Comparison of ENCODE assay signal across 1 cellular context in genomic region chr17:13601776-13602551, GRCh38.
A peak's percentile ranks its signal among the peaks of the same experiment; 100 is the strongest.
TF ChIP-seq lines count a peak whose summit lies in the region.

Gene HS3ST3A1, minus strand, starts transcription at chr17:13601929. Its CDS starts 800 bp downstream, at chr17:13601129.

TF ChIP-seq in HepG2, 621 proteins besides CTCF, POLR2A, EP300 and RAD21 (continued from another document and continues in another):
- no peak for TF ChIP-seq TFE3 (CRISPR knock-in tag; IDR thresholded peaks at IDR 0.05)
- TF ChIP-seq, protein P1, sequence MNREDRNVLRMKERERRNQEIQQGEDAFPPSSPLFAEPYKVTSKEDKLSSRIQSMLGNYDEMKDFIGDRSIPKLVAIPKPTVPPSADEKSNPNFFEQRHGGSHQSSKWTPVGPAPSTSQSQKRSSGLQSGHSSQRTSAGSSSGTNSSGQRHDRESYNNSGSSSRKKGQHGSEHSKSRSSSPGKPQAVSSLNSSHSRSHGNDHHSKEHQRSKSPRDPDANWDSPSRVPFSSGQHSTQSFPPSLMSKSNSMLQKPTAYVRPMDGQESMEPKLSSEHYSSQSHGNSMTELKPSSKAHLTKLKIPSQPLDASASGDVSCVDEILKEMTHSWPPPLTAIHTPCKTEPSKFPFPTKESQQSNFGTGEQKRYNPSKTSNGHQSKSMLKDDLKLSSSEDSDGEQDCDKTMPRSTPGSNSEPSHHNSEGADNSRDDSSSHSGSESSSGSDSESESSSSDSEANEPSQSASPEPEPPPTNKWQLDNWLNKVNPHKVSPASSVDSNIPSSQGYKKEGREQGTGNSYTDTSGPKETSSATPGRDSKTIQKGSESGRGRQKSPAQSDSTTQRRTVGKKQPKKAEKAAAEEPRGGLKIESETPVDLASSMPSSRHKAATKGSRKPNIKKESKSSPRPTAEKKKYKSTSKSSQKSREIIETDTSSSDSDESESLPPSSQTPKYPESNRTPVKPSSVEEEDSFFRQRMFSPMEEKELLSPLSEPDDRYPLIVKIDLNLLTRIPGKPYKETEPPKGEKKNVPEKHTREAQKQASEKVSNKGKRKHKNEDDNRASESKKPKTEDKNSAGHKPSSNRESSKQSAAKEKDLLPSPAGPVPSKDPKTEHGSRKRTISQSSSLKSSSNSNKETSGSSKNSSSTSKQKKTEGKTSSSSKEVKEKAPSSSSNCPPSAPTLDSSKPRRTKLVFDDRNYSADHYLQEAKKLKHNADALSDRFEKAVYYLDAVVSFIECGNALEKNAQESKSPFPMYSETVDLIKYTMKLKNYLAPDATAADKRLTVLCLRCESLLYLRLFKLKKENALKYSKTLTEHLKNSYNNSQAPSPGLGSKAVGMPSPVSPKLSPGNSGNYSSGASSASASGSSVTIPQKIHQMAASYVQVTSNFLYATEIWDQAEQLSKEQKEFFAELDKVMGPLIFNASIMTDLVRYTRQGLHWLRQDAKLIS (CRISPR knock-in tag; IDR thresholded peaks at IDR 0.05): no peak
- TF ChIP-seq, protein P2, sequence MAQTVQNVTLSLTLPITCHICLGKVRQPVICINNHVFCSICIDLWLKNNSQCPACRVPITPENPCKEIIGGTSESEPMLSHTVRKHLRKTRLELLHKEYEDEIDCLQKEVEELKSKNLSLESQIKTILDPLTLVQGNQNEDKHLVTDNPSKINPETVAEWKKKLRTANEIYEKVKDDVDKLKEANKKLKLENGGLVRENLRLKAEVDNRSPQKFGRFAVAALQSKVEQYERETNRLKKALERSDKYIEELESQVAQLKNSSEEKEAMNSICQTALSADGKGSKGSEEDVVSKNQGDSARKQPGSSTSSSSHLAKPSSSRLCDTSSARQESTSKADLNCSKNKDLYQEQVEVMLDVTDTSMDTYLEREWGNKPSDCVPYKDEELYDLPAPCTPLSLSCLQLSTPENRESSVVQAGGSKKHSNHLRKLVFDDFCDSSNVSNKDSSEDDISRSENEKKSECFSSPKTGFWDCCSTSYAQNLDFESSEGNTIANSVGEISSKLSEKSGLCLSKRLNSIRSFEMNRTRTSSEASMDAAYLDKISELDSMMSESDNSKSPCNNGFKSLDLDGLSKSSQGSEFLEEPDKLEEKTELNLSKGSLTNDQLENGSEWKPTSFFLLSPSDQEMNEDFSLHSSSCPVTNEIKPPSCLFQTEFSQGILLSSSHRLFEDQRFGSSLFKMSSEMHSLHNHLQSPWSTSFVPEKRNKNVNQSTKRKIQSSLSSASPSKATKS (CRISPR knock-in tag; IDR thresholded peaks at IDR 0.05): no peak
- TF ChIP-seq ZNF484 (CRISPR knock-in tag; IDR thresholded peaks at IDR 0.05; ENCODE audit: borderline replicate concordance, low read depth): no peak
- no peak for TF ChIP-seq ZNF703 (CRISPR knock-in tag; IDR thresholded peaks at IDR 0.05; ENCODE audit: borderline replicate concordance)
- no peak for TF ChIP-seq ZNF691 (CRISPR knock-in tag; IDR thresholded peaks at IDR 0.05; ENCODE audit: borderline replicate concordance, low read depth)
- no peak for TF ChIP-seq SOX13 (IDR thresholded peaks at IDR 0.05)
- no peak for TF ChIP-seq SOX13 (CRISPR knock-in tag; conservative IDR thresholded peaks at IDR 0.05 in 1 of 2, IDR thresholded peaks at IDR 0.05 in 1 of 2)
- no peak for TF ChIP-seq FOXO1 (CRISPR knock-in tag; IDR thresholded peaks at IDR 0.05)
- no peak for TF ChIP-seq ZNF597 (CRISPR knock-in tag; IDR thresholded peaks at IDR 0.05)
- TF ChIP-seq ZIK1 (CRISPR knock-in tag; IDR thresholded peaks at IDR 0.05; ENCODE audit: borderline replicate concordance, low read depth): no peak
- 0 out of 2 replicates have a peak, but pooled peaks have one; percentile 41 for TF ChIP-seq ZFY (CRISPR knock-in tag; IDR thresholded peaks at IDR 0.05)
- no peak for TF ChIP-seq RNF2 (conservative IDR thresholded peaks at IDR 0.05; ENCODE audit: low read depth)
- 0 out of 2 replicates have a peak, but pooled peaks have one; percentile 18 for TF ChIP-seq ZNF761 (CRISPR knock-in tag; conservative IDR thresholded peaks at IDR 0.05)
- no peak for TF ChIP-seq MTF1 (CRISPR knock-in tag; IDR thresholded peaks at IDR 0.05)
- peak; percentile 59; the same call in 1 of the 3 replicates for TF ChIP-seq MXI1 (IDR thresholded peaks at IDR 0.05; ENCODE audit: borderline replicate concordance, low read depth, low read length)
- TF ChIP-seq ISX (CRISPR knock-in tag; conservative IDR thresholded peaks at IDR 0.05): no peak
- no peak for TF ChIP-seq NKX3-1 (CRISPR knock-in tag; IDR thresholded peaks at IDR 0.05)
- TF ChIP-seq KLF16 (CRISPR knock-in tag; IDR thresholded peaks at IDR 0.05): no peak
- TF ChIP-seq HNRNPK (IDR thresholded peaks at IDR 0.05; ENCODE audit: low read depth, low read length, poor library complexity, severe bottlenecking): peak; percentile 49
- no peak for TF ChIP-seq ZNF720 (CRISPR knock-in tag; IDR thresholded peaks at IDR 0.05)
- TF ChIP-seq ZBTB7A (CRISPR knock-in tag; IDR thresholded peaks at IDR 0.05): no peak
- TF ChIP-seq, protein P3, sequence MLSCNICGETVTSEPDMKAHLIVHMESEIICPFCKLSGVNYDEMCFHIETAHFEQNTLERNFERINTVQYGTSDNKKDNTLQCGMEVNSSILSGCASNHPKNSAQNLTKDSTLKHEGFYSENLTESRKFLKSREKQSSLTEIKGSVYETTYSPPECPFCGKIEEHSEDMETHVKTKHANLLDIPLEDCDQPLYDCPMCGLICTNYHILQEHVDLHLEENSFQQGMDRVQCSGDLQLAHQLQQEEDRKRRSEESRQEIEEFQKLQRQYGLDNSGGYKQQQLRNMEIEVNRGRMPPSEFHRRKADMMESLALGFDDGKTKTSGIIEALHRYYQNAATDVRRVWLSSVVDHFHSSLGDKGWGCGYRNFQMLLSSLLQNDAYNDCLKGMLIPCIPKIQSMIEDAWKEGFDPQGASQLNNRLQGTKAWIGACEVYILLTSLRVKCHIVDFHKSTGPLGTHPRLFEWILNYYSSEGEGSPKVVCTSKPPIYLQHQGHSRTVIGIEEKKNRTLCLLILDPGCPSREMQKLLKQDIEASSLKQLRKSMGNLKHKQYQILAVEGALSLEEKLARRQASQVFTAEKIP (CRISPR knock-in tag; IDR thresholded peaks at IDR 0.05; ENCODE audit: borderline replicate concordance): no peak
- TF ChIP-seq ZNF674 (CRISPR knock-in tag; IDR thresholded peaks at IDR 0.05; ENCODE audit: low read depth): no peak
- TF ChIP-seq, protein P4, sequence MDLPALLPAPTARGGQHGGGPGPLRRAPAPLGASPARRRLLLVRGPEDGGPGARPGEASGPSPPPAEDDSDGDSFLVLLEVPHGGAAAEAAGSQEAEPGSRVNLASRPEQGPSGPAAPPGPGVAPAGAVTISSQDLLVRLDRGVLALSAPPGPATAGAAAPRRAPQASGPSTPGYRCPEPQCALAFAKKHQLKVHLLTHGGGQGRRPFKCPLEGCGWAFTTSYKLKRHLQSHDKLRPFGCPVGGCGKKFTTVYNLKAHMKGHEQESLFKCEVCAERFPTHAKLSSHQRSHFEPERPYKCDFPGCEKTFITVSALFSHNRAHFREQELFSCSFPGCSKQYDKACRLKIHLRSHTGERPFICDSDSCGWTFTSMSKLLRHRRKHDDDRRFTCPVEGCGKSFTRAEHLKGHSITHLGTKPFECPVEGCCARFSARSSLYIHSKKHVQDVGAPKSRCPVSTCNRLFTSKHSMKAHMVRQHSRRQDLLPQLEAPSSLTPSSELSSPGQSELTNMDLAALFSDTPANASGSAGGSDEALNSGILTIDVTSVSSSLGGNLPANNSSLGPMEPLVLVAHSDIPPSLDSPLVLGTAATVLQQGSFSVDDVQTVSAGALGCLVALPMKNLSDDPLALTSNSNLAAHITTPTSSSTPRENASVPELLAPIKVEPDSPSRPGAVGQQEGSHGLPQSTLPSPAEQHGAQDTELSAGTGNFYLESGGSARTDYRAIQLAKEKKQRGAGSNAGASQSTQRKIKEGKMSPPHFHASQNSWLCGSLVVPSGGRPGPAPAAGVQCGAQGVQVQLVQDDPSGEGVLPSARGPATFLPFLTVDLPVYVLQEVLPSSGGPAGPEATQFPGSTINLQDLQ (CRISPR knock-in tag; IDR thresholded peaks at IDR 0.05): no peak
- TF ChIP-seq MIER3 (CRISPR knock-in tag; IDR thresholded peaks at IDR 0.05; ENCODE audit: borderline replicate concordance): no peak
- no peak for TF ChIP-seq STAT5B (CRISPR knock-in tag; IDR thresholded peaks at IDR 0.05)
- TF ChIP-seq ZNF788 (CRISPR knock-in tag; IDR thresholded peaks at IDR 0.05; ENCODE audit: borderline replicate concordance): peak; percentile 44; the same call in 1 of the 2 replicates
- TF ChIP-seq, protein P5, sequence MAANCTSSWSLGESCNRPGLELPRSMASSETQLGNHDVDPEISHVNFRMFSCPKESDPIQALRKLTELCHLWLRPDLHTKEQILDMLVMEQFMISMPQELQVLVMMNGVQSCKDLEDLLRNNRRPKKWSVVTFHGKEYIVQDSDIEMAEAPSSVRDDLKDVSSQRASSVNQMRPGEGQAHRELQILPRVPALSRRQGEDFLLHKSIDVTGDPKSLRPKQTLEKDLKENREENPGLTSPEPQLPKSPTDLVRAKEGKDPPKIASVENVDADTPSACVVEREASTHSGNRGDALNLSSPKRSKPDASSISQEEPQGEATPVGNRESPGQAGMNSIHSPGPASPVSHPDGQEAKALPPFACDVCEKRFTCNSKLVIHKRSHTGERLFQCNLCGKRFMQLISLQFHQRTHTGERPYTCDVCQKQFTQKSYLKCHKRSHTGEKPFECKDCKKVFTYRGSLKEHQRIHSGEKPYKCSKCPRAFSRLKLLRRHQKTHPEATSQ (CRISPR knock-in tag; IDR thresholded peaks at IDR 0.05; ENCODE audit: borderline replicate concordance): no peak
- peak; percentile 25; the same call in 1 of the 2 replicates for TF ChIP-seq ZNF292 (CRISPR knock-in tag; IDR thresholded peaks at IDR 0.05; ENCODE audit: borderline replicate concordance, low read depth)
- TF ChIP-seq SMC3 (IDR thresholded peaks at IDR 0.05; ENCODE audit: low read length): no peak
- no peak for TF ChIP-seq ZNF160 (CRISPR knock-in tag; IDR thresholded peaks at IDR 0.05)
- no peak for TF ChIP-seq ARNT (IDR thresholded peaks at IDR 0.05)
- TF ChIP-seq GTF3A (CRISPR knock-in tag; conservative IDR thresholded peaks at IDR 0.05): no peak
- no peak for TF ChIP-seq ZNF839 (CRISPR knock-in tag; IDR thresholded peaks at IDR 0.05; ENCODE audit: borderline replicate concordance)
- TF ChIP-seq ZNF205 (CRISPR knock-in tag; IDR thresholded peaks at IDR 0.05): no peak
- no peak for TF ChIP-seq ZNF256 (CRISPR knock-in tag; conservative IDR thresholded peaks at IDR 0.05)
- no peak for TF ChIP-seq ZNF510 (CRISPR knock-in tag; IDR thresholded peaks at IDR 0.05; ENCODE audit: low read depth)
- TF ChIP-seq SIX4 (CRISPR knock-in tag; IDR thresholded peaks at IDR 0.05): no peak
- TF ChIP-seq ZNF782 (CRISPR knock-in tag; IDR thresholded peaks at IDR 0.05; ENCODE audit: borderline replicate concordance): no peak
- no peak for TF ChIP-seq POLR2AphosphoS5 (IDR thresholded peaks at IDR 0.05; ENCODE audit: low read depth, low read length)
- TF ChIP-seq HMG20A (CRISPR knock-in tag; IDR thresholded peaks at IDR 0.05; ENCODE audit: borderline replicate concordance): no peak
- no peak for TF ChIP-seq ERF (CRISPR knock-in tag; IDR thresholded peaks at IDR 0.05)
- TF ChIP-seq, protein P6, sequence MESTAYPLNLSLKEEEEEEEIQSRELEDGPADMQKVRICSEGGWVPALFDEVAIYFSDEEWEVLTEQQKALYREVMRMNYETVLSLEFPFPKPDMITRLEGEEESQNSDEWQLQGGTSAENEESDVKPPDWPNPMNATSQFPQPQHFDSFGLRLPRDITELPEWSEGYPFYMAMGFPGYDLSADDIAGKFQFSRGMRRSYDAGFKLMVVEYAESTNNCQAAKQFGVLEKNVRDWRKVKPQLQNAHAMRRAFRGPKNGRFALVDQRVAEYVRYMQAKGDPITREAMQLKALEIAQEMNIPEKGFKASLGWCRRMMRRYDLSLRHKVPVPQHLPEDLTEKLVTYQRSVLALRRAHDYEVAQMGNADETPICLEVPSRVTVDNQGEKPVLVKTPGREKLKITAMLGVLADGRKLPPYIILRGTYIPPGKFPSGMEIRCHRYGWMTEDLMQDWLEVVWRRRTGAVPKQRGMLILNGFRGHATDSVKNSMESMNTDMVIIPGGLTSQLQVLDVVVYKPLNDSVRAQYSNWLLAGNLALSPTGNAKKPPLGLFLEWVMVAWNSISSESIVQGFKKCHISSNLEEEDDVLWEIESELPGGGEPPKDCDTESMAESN (CRISPR knock-in tag; conservative IDR thresholded peaks at IDR 0.05): peak; percentile 35; the same call in 1 of the 2 replicates
- TF ChIP-seq KDM5B (CRISPR knock-in tag; IDR thresholded peaks at IDR 0.05; ENCODE audit: borderline replicate concordance): peak; percentile 54; the same call in 1 of the 2 replicates
- no peak for TF ChIP-seq FOXP1 (IDR thresholded peaks at IDR 0.05)
- no peak for TF ChIP-seq FOXP1 (CRISPR knock-in tag; IDR thresholded peaks at IDR 0.05)
- peak; percentile 44; the same call in 1 of the 2 replicates for TF ChIP-seq ZNF501 (CRISPR knock-in tag; IDR thresholded peaks at IDR 0.05)
- TF ChIP-seq POLR2AphosphoS2 (IDR thresholded peaks at IDR 0.05; ENCODE audit: low read depth, low read length): no peak
- TF ChIP-seq ZNF709 (CRISPR knock-in tag; IDR thresholded peaks at IDR 0.05): no peak
- TF ChIP-seq ZNF431 (CRISPR knock-in tag; IDR thresholded peaks at IDR 0.05; ENCODE audit: borderline replicate concordance, low read depth): 0 out of 2 replicates have a peak, but pooled peaks have one; percentile 27
- no peak for TF ChIP-seq SETDB1 (CRISPR knock-in tag; IDR thresholded peaks at IDR 0.05; ENCODE audit: borderline replicate concordance)
- no peak for TF ChIP-seq AGO2 (optimal IDR thresholded peaks at IDR 0.05; ENCODE audit: low read depth, low read length)
